ENCODE assay signal across 8 cellular contexts in genomic region chr1:28246427-28246832, GRCh38. TPM values are rescaled to one million over a fixed set of nuclear protein-coding genes. Genes with fewer than 3 reads are reported as not detected.
DNase-seq lines count a peak whose midpoint lies in the region; ATAC-seq and TF ChIP-seq lines count a peak whose summit lies in the region.

No MANE protein-coding gene starts in this region.

- H4K20me1 ChIP-seq in Karpas-422 (ENCODE audit: insufficient read depth, low read depth, low read length): no peaks in the 10 kb centered on the region

- peak overlapping the region; percentile 78 for H3K4me2 ChIP-seq in Karpas-422 (ENCODE audit: low read depth, low read length, poor library complexity, severe bottlenecking)

- H3K27ac ChIP-seq in Karpas-422 (ENCODE audit: low read length) (peak overlapping the region; percentile 88), thoracic aorta (peak overlapping the region; percentile 15 to 86)

- DNase-seq in NCI-H510A treated with DMSO at 0.1 percent for 48 hours (lab: John Stamatoyannopoulos, UW) (peak; percentile 71), NCI-H510A (lab: John Stamatoyannopoulos, UW) (no peak), Karpas-422 (peak; percentile 83), kidney epithelial cell (ENCODE audit: low read depth) (no peak), thoracic aorta (ENCODE audit: low spot score) (no peak), NCI-H128 (lab: John Stamatoyannopoulos, UW; ENCODE audit: unreplicated experiment) (no peak), putamen (ENCODE audit: low spot score) (no peak)
- no peak for DNase-seq in activated naive CD8-positive, alpha-beta T cell treated with anti-CD3 and anti-CD28 coated beads for 36 hours

- no peak overlapping the region for H2AFZ ChIP-seq in Karpas-422 (ENCODE audit: low read length)

- H3K27me3 ChIP-seq in Karpas-422 (ENCODE audit: low read length) (no peaks in the 10 kb centered on the region), kidney epithelial cell (ENCODE audit: control insufficient read depth, insufficient read depth, low read length) (no peaks in the 10 kb centered on the region), thoracic aorta (replicated peaks; ENCODE audit: insufficient read depth) (no peaks in the 10 kb centered on the region)

- no peaks in the 10 kb centered on the region for H3K27me3 Mint-ChIP-seq in activated naive CD8-positive, alpha-beta T cell treated with anti-CD3 and anti-CD28 coated beads for 36 hours

- peak overlapping the region; percentile 100 for H3K27ac Mint-ChIP-seq in activated naive CD8-positive, alpha-beta T cell treated with anti-CD3 and anti-CD28 coated beads for 36 hours

- H3K9me3 ChIP-seq in Karpas-422 (ENCODE audit: low read length): no peaks in the 10 kb centered on the region
- no peaks in the 10 kb centered on the region for H3K9me3 ChIP-seq in thoracic aorta

- H3K36me3 ChIP-seq in Karpas-422 (ENCODE audit: insufficient read depth, low read length) (peaks cover 5% of the 10 kb centered on the region; the same call in 1 of the 2 replicates), kidney epithelial cell (ENCODE audit: control insufficient read depth, insufficient read depth, low read length) (no peaks in the 10 kb centered on the region), thoracic aorta (no peaks in the 10 kb centered on the region)

- no peak for TF ChIP-seq CTCF in kidney epithelial cell (IDR thresholded peaks at IDR 0.05; ENCODE audit: insufficient read depth, low read length, poor library complexity, severe bottlenecking)
- TF ChIP-seq CTCF in thoracic aorta (IDR thresholded peaks at IDR 0.05): no peak

- H3K9me3 Mint-ChIP-seq in activated naive CD8-positive, alpha-beta T cell treated with anti-CD3 and anti-CD28 coated beads for 36 hours: no peaks in the 10 kb centered on the region

- peaks cover 56% of the 10 kb centered on the region for H3K4me1 Mint-ChIP-seq in activated naive CD8-positive, alpha-beta T cell treated with anti-CD3 and anti-CD28 coated beads for 36 hours

- peak overlapping the region; percentile 72 for H3K4me3 ChIP-seq in Karpas-422 (ENCODE audit: low read length)
- peak overlapping the region; percentile 26 for H3K4me3 ChIP-seq in kidney epithelial cell (ENCODE audit: low read depth, low read length)
- H3K4me3 ChIP-seq in thoracic aorta: peak overlapping the region; percentile 98

- peaks cover 22% of the 10 kb centered on the region for H3K79me2 ChIP-seq in Karpas-422 (ENCODE audit: low read length)

- H3K4me1 ChIP-seq in Karpas-422 (ENCODE audit: low read length) (peaks cover 52% of the 10 kb centered on the region), thoracic aorta (ENCODE audit: control insufficient read depth in 1 of 2, low read depth in 2 of 2) (peaks cover 29 to 30% of the 10 kb centered on the region in 2 donors)

- H3K36me3 Mint-ChIP-seq in activated naive CD8-positive, alpha-beta T cell treated with anti-CD3 and anti-CD28 coated beads for 36 hours: peaks cover 2% of the 10 kb centered on the region

- no peaks in the 10 kb centered on the region for H3K9me2 ChIP-seq in Karpas-422 (replicated peaks; ENCODE audit: insufficient read depth, low read length)

- peak overlapping the region; percentile 91 for H3K4me3 Mint-ChIP-seq in activated naive CD8-positive, alpha-beta T cell treated with anti-CD3 and anti-CD28 coated beads for 36 hours

- ATAC-seq in thoracic aorta (ENCODE audit: insufficient number of reproducible peaks, low FRiP score, low read depth): no peak

- H3K9ac ChIP-seq in Karpas-422 (ENCODE audit: low read length): peak overlapping the region; percentile 76

RNA-seq across cellular contexts. Expression of gene ATP5IF1, which starts 10.5 kb away (rescaled TPM):
- 248 and 524 TPM in 2 replicates for total RNA-seq in Karpas-422 (2014; rRNA removed; shearing (Covaris generic); ENCODE audit: low replicate concordance)
- 100 to 1,000 TPM; 180 to 197 TPM for total RNA-seq in activated naive CD8-positive, alpha-beta T cell treated with anti-CD3 and anti-CD28 coated beads for 36 hours
- 233 and 247 TPM in 2 replicates for total RNA-seq in kidney epithelial cell
- 100 to 1,000 TPM in 1 of 2 donors, 10 to 100 TPM in 1; 90.2 to 133 TPM for total RNA-seq in thoracic aorta

RNA-seq across cellular contexts. Expression of gene SESN2, which starts 12.9 kb away (rescaled TPM):
- total RNA-seq in Karpas-422 (2014; rRNA removed; shearing (Covaris generic); ENCODE audit: low replicate concordance): 35.1 and 46.0 TPM in 2 replicates
- total RNA-seq in activated naive CD8-positive, alpha-beta T cell treated with anti-CD3 and anti-CD28 coated beads for 36 hours: 10 to 100 TPM; 35.4 to 36.3 TPM
- total RNA-seq in kidney epithelial cell (121 and 147 TPM in 2 replicates), thoracic aorta (10 to 100 TPM; 10.9 to 12.6 TPM)

RNA-seq across cellular contexts. Expression of gene DNAJC8, which starts 13.6 kb away (rescaled TPM):
- total RNA-seq in Karpas-422 (2014; rRNA removed; shearing (Covaris generic); ENCODE audit: low replicate concordance): 56.9 and 71.8 TPM in 2 replicates
- 100 to 1,000 TPM; 109 to 121 TPM for total RNA-seq in activated naive CD8-positive, alpha-beta T cell treated with anti-CD3 and anti-CD28 coated beads for 36 hours
- total RNA-seq in kidney epithelial cell: 78.9 and 93.3 TPM in 2 replicates
- 10 to 100 TPM; 33.3 to 60.4 TPM for total RNA-seq in thoracic aorta

Comparison
In these comparisons a context has a peak if more than half of its experiments do, and no peak if none do; other contexts are left out.
1. DNase-seq: peak in NCI-H510A treated with DMSO at 0.1 percent for 48 hours (single experiment) and Karpas-422 (single experiment); none in NCI-H510A (single experiment), activated naive CD8-positive, alpha-beta T cell treated with anti-CD3 and anti-CD28 coated beads for 36 hours (single experiment), kidney epithelial cell (single experiment), thoracic aorta (single experiment), NCI-H128 (single experiment) and putamen (single experiment).
2. H3K4me3 ChIP-seq: peak in every context shown above with its lines; median percentile 98 in thoracic aorta; 72 in Karpas-422; 26 in kidney epithelial cell.